In the genomic region with DNA sequence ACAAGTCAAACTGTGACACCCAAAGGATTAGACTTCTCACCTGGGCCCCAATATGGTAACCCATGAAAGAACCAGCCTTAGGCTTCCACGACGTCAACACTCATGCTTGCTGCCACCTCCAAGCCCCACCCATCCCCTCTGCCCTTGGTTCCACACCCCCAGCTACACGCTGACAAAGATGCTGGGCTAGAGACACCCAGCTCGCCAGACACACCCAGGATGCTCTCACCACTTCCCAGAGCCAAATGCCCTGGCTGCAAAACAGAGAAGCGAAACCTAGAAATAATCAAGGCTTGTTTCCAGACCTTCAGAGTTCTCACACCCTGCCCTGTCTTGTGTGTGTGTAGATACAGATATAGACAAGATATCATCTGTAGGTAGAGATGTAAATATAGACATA, we compare ENCODE assay signal across 12 cellular contexts. TPM values are rescaled to one million over a fixed set of nuclear protein-coding genes. Genes with fewer than 3 reads are reported as not detected.
DNase-seq lines count a peak whose midpoint lies in the region; ATAC-seq and TF ChIP-seq lines count a peak whose summit lies in the region.
"Had no signal": no experiment of that assay in that cellular context is flagged by ENCODE, and none has a peak within 500 bp of the region (broad histone marks: within the 10 kb centered on the region; RNA-seq: fewer than 3 reads in every experiment).

No MANE protein-coding gene starts in this region.

- H3K9me3 Mint-ChIP-seq in central memory CD8-positive, alpha-beta T cell = no peaks in the 10 kb centered on the region

- H3K27me3 Mint-ChIP-seq in central memory CD8-positive, alpha-beta T cell = peaks cover 2% of the 10 kb centered on the region

- no peak overlapping the region for H3K4me3 ChIP-seq in left ventricle myocardium inferior
- H3K4me3 ChIP-seq in upper lobe of right lung = no peak overlapping the region

- no peak for DNase-seq in Right ventricle myocardium inferior (ENCODE audit: missing footprints)
- DNase-seq in left ventricle myocardium inferior = no peak
- DNase-seq in SIG-M5 (lab: John Stamatoyannopoulos, UW) = peak; percentile 85
- DNase-seq in central memory CD8-positive, alpha-beta T cell (ENCODE audit: low spot score in 2 of 2) = peak; percentile 19 to 73
- DNase-seq in upper lobe of right lung = no peak
- no peak for DNase-seq in cerebellar cortex (ENCODE audit: low spot score)
- DNase-seq: endodermal cell; NCI-H146; NK-92 treated with Interleukin-12 subunit alpha and Interleukin-12 subunit beta, amount 100 ng/mL, for 24 hours had no signal

- H3K27me3 ChIP-seq in left ventricle myocardium inferior (ENCODE audit: low read depth) (no peaks in the 10 kb centered on the region), upper lobe of right lung (no peaks in the 10 kb centered on the region)

- peak overlapping the region; percentile 62 for H3K27ac Mint-ChIP-seq in central memory CD8-positive, alpha-beta T cell (ENCODE audit: low read depth)
- H3K27ac Mint-ChIP-seq: endodermal cell had no signal

- H3K36me3 ChIP-seq in left ventricle myocardium inferior (no peaks in the 10 kb centered on the region), upper lobe of right lung (no peaks in the 10 kb centered on the region)

- no peaks in the 10 kb centered on the region for H3K4me1 ChIP-seq in left ventricle myocardium inferior
- H3K4me1 ChIP-seq in upper lobe of right lung = no peaks in the 10 kb centered on the region

- TF ChIP-seq CTCF in left ventricle myocardium inferior (IDR thresholded peaks at IDR 0.05; ENCODE audit: borderline replicate concordance) (no peak), upper lobe of right lung (IDR thresholded peaks at IDR 0.05) (no peak)

- intact Hi-C loops in Right ventricle myocardium inferior (cut with DNase I) (no loop called here), left ventricle myocardium inferior (cut with micrococcal nuclease) (no loop called here), upper lobe of right lung (cut with DNase I) (no loop called here)

- no peak overlapping the region for H3K27ac ChIP-seq in left ventricle myocardium inferior (replicated peaks)
- no peak overlapping the region for H3K27ac ChIP-seq in upper lobe of right lung

- H3K4me1 Mint-ChIP-seq in central memory CD8-positive, alpha-beta T cell = peaks cover 5% of the 10 kb centered on the region
- H3K4me1 Mint-ChIP-seq: endodermal cell had no signal

- no peaks in the 10 kb centered on the region for H3K36me3 Mint-ChIP-seq in central memory CD8-positive, alpha-beta T cell (ENCODE audit: insufficient read depth)

- ATAC-seq in Right ventricle myocardium inferior = peak; percentile 28
- peak; percentile 100 for ATAC-seq in central memory CD8-positive, alpha-beta T cell (replicated peaks; ENCODE audit: extremely low read depth, poor library complexity, severe bottlenecking)
- ATAC-seq in upper lobe of right lung = peak; percentile 84
- ATAC-seq in GM18517 (IDR thresholded peaks at IDR 0.05; ENCODE audit: unreplicated experiment) = no peak
- no peak for ATAC-seq in GM18858 (IDR thresholded peaks at IDR 0.05; ENCODE audit: unreplicated experiment)
- ATAC-seq: sciatic nerve had no signal

- H3K9me3 ChIP-seq in left ventricle myocardium inferior (replicated peaks) = no peaks in the 10 kb centered on the region
- no peaks in the 10 kb centered on the region for H3K9me3 ChIP-seq in upper lobe of right lung

- H3K4me3 Mint-ChIP-seq in central memory CD8-positive, alpha-beta T cell = peak overlapping the region; percentile 46
- H3K4me3 Mint-ChIP-seq: endodermal cell had no signal

RNA-seq across cellular contexts. Expression of gene ADCY9, which starts 26.0 kb away (rescaled TPM):
- total RNA-seq in Right ventricle myocardium inferior = 48.2 TPM
- 44.3 TPM for total RNA-seq in left ventricle myocardium inferior
- 49.6 TPM for total RNA-seq in upper lobe of right lung

Comparison
In these comparisons a context has a peak if more than half of its experiments do, and no peak if none do; other contexts are left out.
1. ATAC-seq: peak in Right ventricle myocardium inferior (single experiment), central memory CD8-positive, alpha-beta T cell (single experiment) and upper lobe of right lung (single experiment); none in GM18517 (single experiment) and GM18858 (single experiment).
2. DNase-seq: peak in SIG-M5 (single experiment) and central memory CD8-positive, alpha-beta T cell (2 of 2); none in Right ventricle myocardium inferior (single experiment), left ventricle myocardium inferior (single experiment), upper lobe of right lung (single experiment) and cerebellar cortex (single experiment).